17 cellular contexts compared by ENCODE assay signal in genomic region chr2:111711270-111711669, GRCh38.
A peak's percentile ranks its signal among the peaks of the same experiment; 100 is the strongest.
DNase-seq lines count a peak whose midpoint lies in the region; ATAC-seq, FAIRE-seq and TF ChIP-seq lines count a peak whose summit lies in the region.
"Had no signal": no experiment of that assay in that cellular context is flagged by ENCODE, and none has a peak within 500 bp of the region (broad histone marks: within the 10 kb centered on the region; RNA-seq: fewer than 3 reads in every experiment).

No MANE protein-coding gene starts in this region.

- H2AK5ac ChIP-seq in H9 (ENCODE audit: insufficient read length, low read length) = no peak overlapping the region

- POLR2A ChIA-PET in GM12878 (lab: Charles Lee) = interaction anchor here (0.7 kb wide), 1 partner anchor 1037 kb away, joined by 4 read pairs; no protein-coding TSS in a partner anchor

- peaks cover 2% of the 10 kb centered on the region for H3K9me3 Mint-ChIP-seq in activated CD8-positive, alpha-beta memory T cell treated with anti-CD3 and anti-CD28 coated beads, Interleukin-2, amount 10 ng/mL, durations not matched to agents 7 days and 5 days (ENCODE audit: low read depth)
- H3K9me3 Mint-ChIP-seq in H9 = peaks cover 11 to 16% of the 10 kb centered on the region in 2 experiments; a peak in 4 of 5 replicates
- H3K9me3 Mint-ChIP-seq: CD8-positive, alpha-beta memory T cell had no signal

- no peak overlapping the region for H3K4ac ChIP-seq in H9 (ENCODE audit: low read depth, low read length)

- no peak overlapping the region for H2BK5ac ChIP-seq in H9 (ENCODE audit: insufficient read length, low read length)

- H3T11ph ChIP-seq in H9 (ENCODE audit: low read length) = no peak overlapping the region

- H3K79me2 ChIP-seq in H9 (ENCODE audit: insufficient read depth, low read length) (no peaks in the 10 kb centered on the region), GM12878 (ENCODE audit: control insufficient read depth, insufficient read depth, low read length) (no peaks in the 10 kb centered on the region)

- CTCF ChIA-PET in activated CD8-positive, alpha-beta memory T cell treated with anti-CD3 and anti-CD28 coated beads, Interleukin-2, amount 10 ng/mL, durations not matched to agents 7 days and 5 days (lab: Charles Lee) = no interaction called here
- CTCF ChIA-PET in GM12878 (lab: Yijun Ruan, JAX) = interaction anchor here (1.4 kb wide), 1 partner anchor 9 kb away, joined by 4 read pairs; no protein-coding TSS in a partner anchor

- no peaks in the 10 kb centered on the region for H3K9me3 ChIP-seq in H9 (ENCODE audit: control insufficient read depth, low read depth, low read length)
- no peaks in the 10 kb centered on the region; the same call in 2 of the 3 replicates for H3K9me3 ChIP-seq in GM12878 (replicated peaks; ENCODE audit: control insufficient read depth, insufficient read depth, low read length)

- no peak overlapping the region for H3K14ac ChIP-seq in H9 (ENCODE audit: insufficient read depth, low read length)

- H3K79me1 ChIP-seq in H9 (ENCODE audit: insufficient read depth, low read depth, low read length, poor library complexity, severe bottlenecking) = no peaks in the 10 kb centered on the region

- no peak for TF ChIP-seq RAD21 in GM12878 (IDR thresholded peaks at IDR 0.05; ENCODE audit: insufficient read depth, low read depth, low read length)

- H2BK20ac ChIP-seq in H9 (ENCODE audit: low read depth, low read length, poor library complexity, severe bottlenecking) = no peak overlapping the region

- H4K8ac ChIP-seq in H9 (replicated peaks; ENCODE audit: insufficient read length, low read depth, low read length) = no peak overlapping the region

- RAD21 ChIA-PET in GM12878 (lab: Charles Lee; ENCODE audit: unreplicated experiment) = no interaction called here

- WGBS in H9 (ENCODE audit: extremely low coverage, insufficient read length, low lambda C conversion rate) = no CpG with 5 or more reads among the region's 4 CpGs
- 21% methylated on average over 4 of the region's 4 CpGs for WGBS in GM12878 (ENCODE audit: insufficient coverage, insufficient replicate concordance, low lambda C conversion rate, missing lambda C conversion rate)

- H2AFZ ChIP-seq in H9 (ENCODE audit: low read length) (no peak overlapping the region), GM12878 (ENCODE audit: control insufficient read depth, low read depth, low read length) (no peak overlapping the region)

- no peak overlapping the region for H3K18ac ChIP-seq in H9 (ENCODE audit: insufficient read length, low read depth, low read length)

- peak; percentile 24 for DNase-seq in activated CD8-positive, alpha-beta memory T cell treated with anti-CD3 and anti-CD28 coated beads for 24 hours
- DNase-seq in activated CD8-positive, alpha-beta memory T cell treated with anti-CD3 and anti-CD28 coated beads, Interleukin-2, amount 10 ng/mL, durations not matched to agents 7 days and 5 days = no peak
- DNase-seq in H9 (no peak), GM12878 (ENCODE audit: low read depth, low spot score) (no peak), islet precursor cell (peak; percentile 28), SW480 (ENCODE audit: low spot score) (no peak), CD1c-positive myeloid dendritic cell (ENCODE audit: extremely low spot score) (no peak)
- DNase-seq in stimulated activated CD4-positive, alpha-beta T cell treated with anti-CD3 and anti-CD28 coated beads, Interleukin-2, amount 100 ng/mL, for 48 hours = no peak
- DNase-seq: Caco-2; CD8-positive, alpha-beta memory T cell; DMS53; GOT3 had no signal

- no peak overlapping the region for H2BK120ac ChIP-seq in H9 (ENCODE audit: low read depth, low read length, poor library complexity, severe bottlenecking)

- SMC1A ChIA-PET in GM12878 (lab: Charles Lee; ENCODE audit: uncharacterized antibody, unreplicated experiment) = no interaction called here

- H3K4me3 ChIP-seq in GM12878 = no peak overlapping the region

- H3K27me3 Mint-ChIP-seq in activated CD8-positive, alpha-beta memory T cell treated with anti-CD3 and anti-CD28 coated beads, Interleukin-2, amount 10 ng/mL, durations not matched to agents 7 days and 5 days = peaks cover 4% of the 10 kb centered on the region
- H3K27me3 Mint-ChIP-seq in H9 (ENCODE audit: low read depth) = no peaks in the 10 kb centered on the region; the same call in none of the 2 replicates

- H3K27me3 ChIP-seq in H9 (ENCODE audit: insufficient read depth, low read length) (no peaks in the 10 kb centered on the region), GM12878 (replicated peaks in 1 of 2; ENCODE audit: control insufficient read depth in 2 of 2, insufficient read depth in 2 of 2, low read length in 1 of 2) (no peaks in the 10 kb centered on the region; a peak in 1 of 4 replicates)

- H3K56ac ChIP-seq in H9 (ENCODE audit: insufficient read length, low read depth, low read length) = no peak overlapping the region

- H3K27ac ChIP-seq in H9 (ENCODE audit: insufficient read length, low read depth, low read length) (no peak overlapping the region), GM12878 (ENCODE audit: control insufficient read depth, insufficient read depth) (no peak overlapping the region)
- H3K27ac ChIP-seq: 22Rv1, HL-60 had no signal

- H3K4me1 ChIP-seq in H9 (ENCODE audit: insufficient read depth, low read length) (peaks cover 9% of the 10 kb centered on the region; the same call in 1 of the 2 replicates), GM12878 (ENCODE audit: control insufficient read depth, insufficient read depth, low read length) (peaks cover 7% of the 10 kb centered on the region)
- H3K4me1 ChIP-seq: Caco-2 had no signal

- no peak overlapping the region for H3K23ac ChIP-seq in H9 (ENCODE audit: insufficient read length, low read depth, low read length)

- peaks cover 9% of the 10 kb centered on the region for H3K4me1 Mint-ChIP-seq in activated CD8-positive, alpha-beta memory T cell treated with anti-CD3 and anti-CD28 coated beads, Interleukin-2, amount 10 ng/mL, durations not matched to agents 7 days and 5 days
- H3K4me1 Mint-ChIP-seq in H9 = peaks cover 32 to 33% of the 10 kb centered on the region in 2 experiments
- H3K4me1 Mint-ChIP-seq: CD8-positive, alpha-beta memory T cell had no signal

- H3K36me3 ChIP-seq in GM12878 (ENCODE audit: control insufficient read depth in 2 of 2, insufficient read depth in 2 of 2, low read length in 1 of 2) = no peaks in the 10 kb centered on the region

- no peak for ATAC-seq in activated CD8-positive, alpha-beta memory T cell treated with anti-CD3 and anti-CD28 coated beads, Interleukin-2, amount 10 ng/mL, durations not matched to agents 7 days and 5 days
- ATAC-seq in GM12878 = no peak
- ATAC-seq: HCT116 had no signal

- no TSS peak for BruUV-seq in GM12878 (replicated peaks; lab: Mats Ljungman, UMichigan)

- no peak for TF ChIP-seq POLR2A in GM12878 (IDR thresholded peaks at IDR 0.05; ENCODE audit: low read depth, low read length)

- no peak overlapping the region for H4K5ac ChIP-seq in H9 (ENCODE audit: insufficient read length, low read depth, low read length)

- H2BK15ac ChIP-seq in H9 (ENCODE audit: low read depth, low read length) = no peak overlapping the region

- H3K9ac ChIP-seq in H9 (ENCODE audit: extremely low read depth, insufficient read length, low read length) (no peak overlapping the region), GM12878 (ENCODE audit: control insufficient read depth, insufficient read depth, low read length) (no peak overlapping the region)

- TF ChIP-seq EP300 in GM12878 (IDR thresholded peaks at IDR 0.05; ENCODE audit: borderline replicate concordance in 1 of 2, control insufficient read depth in 1 of 2, low read depth in 2 of 2, low read length in 2 of 2) = no peak

- H3K36me3 Mint-ChIP-seq in activated CD8-positive, alpha-beta memory T cell treated with anti-CD3 and anti-CD28 coated beads, Interleukin-2, amount 10 ng/mL, durations not matched to agents 7 days and 5 days = peaks cover 4% of the 10 kb centered on the region
- H3K36me3 Mint-ChIP-seq in H9 (ENCODE audit: insufficient read depth in 1 of 3, low read depth in 3 of 3) = peaks cover 6 to 17% (median 9%) of the 10 kb centered on the region in 3 experiments; a peak in 6 of 7 replicates
- H3K36me3 Mint-ChIP-seq: CD14-positive monocyte; CD8-positive, alpha-beta memory T cell had no signal

- H3K27ac Mint-ChIP-seq in activated CD8-positive, alpha-beta memory T cell treated with anti-CD3 and anti-CD28 coated beads, Interleukin-2, amount 10 ng/mL, durations not matched to agents 7 days and 5 days = no peak overlapping the region
- H3K27ac Mint-ChIP-seq in H9 = peak overlapping the region; percentile 17 to 74 (median 65); a peak in 3 of 7 replicates

- no peaks in the 10 kb centered on the region for H3K23me2 ChIP-seq in H9 (ENCODE audit: insufficient read length, low read depth, low read length, poor library complexity, severe bottlenecking)

- in situ Hi-C loops in GM12878 (cut with MboI) = loop anchor here (25.0 kb wide), 2 partner anchors 224 to 899 kb away; no protein-coding TSS in a partner anchor

- no peak for FAIRE-seq in GM12878 (lab: Jason Lieb, UNC)
- FAIRE-seq: GM12891 had no signal

- H4K20me1 ChIP-seq in H9 (ENCODE audit: control insufficient read depth, insufficient read depth, insufficient read length) (peaks cover 5% of the 10 kb centered on the region), GM12878 (ENCODE audit: control insufficient read depth, insufficient read depth) (no peaks in the 10 kb centered on the region)

- H2BK12ac ChIP-seq in H9 (ENCODE audit: insufficient read length, low read depth, low read length) = no peak overlapping the region

- no peak overlapping the region for H3K4me3 Mint-ChIP-seq in activated CD8-positive, alpha-beta memory T cell treated with anti-CD3 and anti-CD28 coated beads, Interleukin-2, amount 10 ng/mL, durations not matched to agents 7 days and 5 days
- no peak overlapping the region for H3K4me3 Mint-ChIP-seq in H9
- H3K4me3 Mint-ChIP-seq: CD14-positive monocyte had no signal

- peak overlapping the region; percentile 29 for H4K91ac ChIP-seq in H9 (ENCODE audit: insufficient read length, low read depth, low read length)

- intact Hi-C loops in GM12878 (cut with micrococcal nuclease; ENCODE audit: unreplicated experiment) = no loop called here

- TF ChIP-seq CTCF in H9 (conservative IDR thresholded peaks at IDR 0.05) (no peak), GM12878 (IDR thresholded peaks at IDR 0.05 in 2 of 3, conservative IDR thresholded peaks at IDR 0.05 in 1 of 3; ENCODE audit: control insufficient read depth in 2 of 3, extremely low read depth in 1 of 3, insufficient read depth in 1 of 3, low read depth in 3 of 3, low read length in 3 of 3) (no peak)

- no peak overlapping the region for H3K4me2 ChIP-seq in H9 (ENCODE audit: insufficient read depth, insufficient read length, low read length)
- no peak overlapping the region for H3K4me2 ChIP-seq in GM12878 (ENCODE audit: control insufficient read depth, insufficient read depth)

TF ChIP-seq in GM12878, 131 proteins besides CTCF, POLR2A, EP300 and RAD21 (continues in another document):
- no peak for TF ChIP-seq CEBPB (IDR thresholded peaks at IDR 0.05; ENCODE audit: borderline replicate concordance in 1 of 2, low read depth in 2 of 2, low read length in 2 of 2)

Comparison
In these comparisons a context has a peak if more than half of its experiments do, and no peak if none do; other contexts are left out.
1. DNase-seq: peak in activated CD8-positive, alpha-beta memory T cell treated with anti-CD3 and anti-CD28 coated beads for 24 hours (single experiment) and islet precursor cell (single experiment); none in activated CD8-positive, alpha-beta memory T cell treated with anti-CD3 and anti-CD28 coated beads, Interleukin-2, amount 10 ng/mL, durations not matched to agents 7 days and 5 days (single experiment), H9 (single experiment), GM12878 (single experiment), SW480 (single experiment), CD1c-positive myeloid dendritic cell (single experiment) and stimulated activated CD4-positive, alpha-beta T cell treated with anti-CD3 and anti-CD28 coated beads, Interleukin-2, amount 100 ng/mL, for 48 hours (0 of 2).